2 cellular contexts compared by ENCODE assay signal in the genomic region with DNA sequence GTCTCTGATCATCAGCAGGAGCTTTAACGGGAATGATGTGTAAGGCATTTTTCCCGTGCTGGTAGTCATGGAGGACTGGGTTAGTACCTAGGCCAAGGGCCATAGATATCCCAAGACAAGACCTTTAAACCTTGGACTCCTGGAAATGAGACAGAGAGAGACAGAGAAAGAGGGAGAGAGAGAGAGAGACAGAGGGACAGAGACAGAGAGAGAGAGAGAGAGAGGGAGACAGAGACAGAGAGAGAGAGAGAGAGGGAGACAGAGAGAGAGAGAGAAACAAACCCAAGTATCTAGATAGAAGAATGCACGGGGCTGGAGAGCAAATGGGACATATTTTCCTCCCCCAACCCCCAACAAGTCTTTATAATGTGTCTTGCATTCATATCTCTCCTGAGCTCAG.
TF ChIP-seq lines count a peak whose summit lies in the region.

No MANE protein-coding gene starts in this region.

TF ChIP-seq in WTC11, 78 proteins besides CTCF, POLR2A, EP300 and RAD21:
- no peak for TF ChIP-seq ELF4 (CRISPR knock-in tag; IDR thresholded peaks at IDR 0.05; ENCODE audit: low read depth)
- TF ChIP-seq, protein P1, sequence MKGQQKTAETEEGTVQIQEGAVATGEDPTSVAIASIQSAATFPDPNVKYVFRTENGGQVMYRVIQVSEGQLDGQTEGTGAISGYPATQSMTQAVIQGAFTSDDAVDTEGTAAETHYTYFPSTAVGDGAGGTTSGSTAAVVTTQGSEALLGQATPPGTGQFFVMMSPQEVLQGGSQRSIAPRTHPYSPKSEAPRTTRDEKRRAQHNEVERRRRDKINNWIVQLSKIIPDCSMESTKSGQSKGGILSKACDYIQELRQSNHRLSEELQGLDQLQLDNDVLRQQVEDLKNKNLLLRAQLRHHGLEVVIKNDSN (CRISPR knock-in tag; IDR thresholded peaks at IDR 0.05), result no peak
- TF ChIP-seq SOX15 (CRISPR knock-in tag; IDR thresholded peaks at IDR 0.05), result no peak
- TF ChIP-seq, protein P2, sequence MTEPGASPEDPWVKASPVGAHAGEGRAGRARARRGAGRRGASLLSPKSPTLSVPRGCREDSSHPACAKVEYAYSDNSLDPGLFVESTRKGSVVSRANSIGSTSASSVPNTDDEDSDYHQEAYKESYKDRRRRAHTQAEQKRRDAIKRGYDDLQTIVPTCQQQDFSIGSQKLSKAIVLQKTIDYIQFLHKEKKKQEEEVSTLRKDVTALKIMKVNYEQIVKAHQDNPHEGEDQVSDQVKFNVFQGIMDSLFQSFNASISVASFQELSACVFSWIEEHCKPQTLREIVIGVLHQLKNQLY (CRISPR knock-in tag; IDR thresholded peaks at IDR 0.05), result no peak
- TF ChIP-seq, protein P3, sequence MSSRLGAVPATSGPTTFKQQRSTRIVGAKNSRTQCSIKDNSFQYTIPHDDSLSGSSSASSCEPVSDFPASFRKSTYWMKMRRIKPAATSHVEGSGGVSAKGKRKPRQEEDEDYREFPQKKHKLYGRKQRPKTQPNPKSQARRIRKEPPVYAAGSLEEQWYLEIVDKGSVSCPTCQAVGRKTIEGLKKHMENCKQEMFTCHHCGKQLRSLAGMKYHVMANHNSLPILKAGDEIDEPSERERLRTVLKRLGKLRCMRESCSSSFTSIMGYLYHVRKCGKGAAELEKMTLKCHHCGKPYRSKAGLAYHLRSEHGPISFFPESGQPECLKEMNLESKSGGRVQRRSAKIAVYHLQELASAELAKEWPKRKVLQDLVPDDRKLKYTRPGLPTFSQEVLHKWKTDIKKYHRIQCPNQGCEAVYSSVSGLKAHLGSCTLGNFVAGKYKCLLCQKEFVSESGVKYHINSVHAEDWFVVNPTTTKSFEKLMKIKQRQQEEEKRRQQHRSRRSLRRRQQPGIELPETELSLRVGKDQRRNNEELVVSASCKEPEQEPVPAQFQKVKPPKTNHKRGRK (CRISPR knock-in tag; IDR thresholded peaks at IDR 0.05; ENCODE audit: borderline replicate concordance), result no peak
- no peak for TF ChIP-seq ZNF317 (CRISPR knock-in tag; IDR thresholded peaks at IDR 0.05; ENCODE audit: borderline replicate concordance, low read depth)
- TF ChIP-seq RELA (CRISPR knock-in tag; IDR thresholded peaks at IDR 0.05; ENCODE audit: borderline replicate concordance), result no peak
- TF ChIP-seq, protein P4, sequence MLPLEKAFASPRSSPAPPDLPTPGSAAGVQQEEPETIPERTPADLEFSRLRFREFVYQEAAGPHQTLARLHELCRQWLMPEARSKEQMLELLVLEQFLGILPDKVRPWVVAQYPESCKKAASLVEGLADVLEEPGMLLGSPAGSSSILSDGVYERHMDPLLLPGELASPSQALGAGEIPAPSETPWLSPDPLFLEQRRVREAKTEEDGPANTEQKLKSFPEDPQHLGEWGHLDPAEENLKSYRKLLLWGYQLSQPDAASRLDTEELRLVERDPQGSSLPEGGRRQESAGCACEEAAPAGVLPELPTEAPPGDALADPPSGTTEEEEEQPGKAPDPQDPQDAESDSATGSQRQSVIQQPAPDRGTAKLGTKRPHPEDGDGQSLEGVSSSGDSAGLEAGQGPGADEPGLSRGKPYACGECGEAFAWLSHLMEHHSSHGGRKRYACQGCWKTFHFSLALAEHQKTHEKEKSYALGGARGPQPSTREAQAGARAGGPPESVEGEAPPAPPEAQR (CRISPR knock-in tag; IDR thresholded peaks at IDR 0.05), result no peak

TF ChIP-seq in K562, 482 proteins besides CTCF, POLR2A, EP300 and RAD21:
- peak; percentile 61; the same call in 1 of the 2 replicates for TF ChIP-seq THRAP3 (IDR thresholded peaks at IDR 0.05; ENCODE audit: borderline replicate concordance)
- TF ChIP-seq, protein P5, sequence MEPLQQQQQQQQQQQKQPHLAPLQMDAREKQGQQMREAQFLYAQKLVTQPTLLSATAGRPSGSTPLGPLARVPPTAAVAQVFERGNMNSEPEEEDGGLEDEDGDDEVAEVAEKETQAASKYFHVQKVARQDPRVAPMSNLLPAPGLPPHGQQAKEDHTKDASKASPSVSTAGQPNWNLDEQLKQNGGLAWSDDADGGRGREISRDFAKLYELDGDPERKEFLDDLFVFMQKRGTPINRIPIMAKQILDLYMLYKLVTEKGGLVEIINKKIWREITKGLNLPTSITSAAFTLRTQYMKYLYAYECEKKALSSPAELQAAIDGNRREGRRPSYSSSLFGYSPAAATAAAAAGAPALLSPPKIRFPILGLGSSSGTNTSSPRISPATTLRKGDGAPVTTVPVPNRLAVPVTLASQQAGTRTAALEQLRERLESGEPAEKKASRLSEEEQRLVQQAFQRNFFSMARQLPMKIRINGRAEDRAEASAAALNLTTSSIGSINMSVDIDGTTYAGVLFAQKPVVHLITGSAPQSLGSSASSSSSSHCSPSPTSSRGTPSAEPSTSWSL (CRISPR knock-in tag; IDR thresholded peaks at IDR 0.05; ENCODE audit: borderline replicate concordance), result no peak
- peak; percentile 35; the same call in 1 of the 2 replicates for TF ChIP-seq EHMT2 (IDR thresholded peaks at IDR 0.05)
- TF ChIP-seq HDAC1 (IDR thresholded peaks at IDR 0.05), result 0 out of 4 replicates have a peak, but pooled peaks of 1 of the 2 experiments have one; percentile 15
- TF ChIP-seq, protein P6, sequence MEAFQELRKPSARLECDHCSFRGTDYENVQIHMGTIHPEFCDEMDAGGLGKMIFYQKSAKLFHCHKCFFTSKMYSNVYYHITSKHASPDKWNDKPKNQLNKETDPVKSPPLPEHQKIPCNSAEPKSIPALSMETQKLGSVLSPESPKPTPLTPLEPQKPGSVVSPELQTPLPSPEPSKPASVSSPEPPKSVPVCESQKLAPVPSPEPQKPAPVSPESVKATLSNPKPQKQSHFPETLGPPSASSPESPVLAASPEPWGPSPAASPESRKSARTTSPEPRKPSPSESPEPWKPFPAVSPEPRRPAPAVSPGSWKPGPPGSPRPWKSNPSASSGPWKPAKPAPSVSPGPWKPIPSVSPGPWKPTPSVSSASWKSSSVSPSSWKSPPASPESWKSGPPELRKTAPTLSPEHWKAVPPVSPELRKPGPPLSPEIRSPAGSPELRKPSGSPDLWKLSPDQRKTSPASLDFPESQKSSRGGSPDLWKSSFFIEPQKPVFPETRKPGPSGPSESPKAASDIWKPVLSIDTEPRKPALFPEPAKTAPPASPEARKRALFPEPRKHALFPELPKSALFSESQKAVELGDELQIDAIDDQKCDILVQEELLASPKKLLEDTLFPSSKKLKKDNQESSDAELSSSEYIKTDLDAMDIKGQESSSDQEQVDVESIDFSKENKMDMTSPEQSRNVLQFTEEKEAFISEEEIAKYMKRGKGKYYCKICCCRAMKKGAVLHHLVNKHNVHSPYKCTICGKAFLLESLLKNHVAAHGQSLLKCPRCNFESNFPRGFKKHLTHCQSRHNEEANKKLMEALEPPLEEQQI (IDR thresholded peaks at IDR 0.05), result peak; percentile 39; the same call in 1 of the 2 replicates
- no peak for TF ChIP-seq KHSRP (IDR thresholded peaks at IDR 0.05)
- TF ChIP-seq YBX1 (IDR thresholded peaks at IDR 0.05), result 0 out of 2 replicates have a peak, but pooled peaks have one; percentile 53
- no peak for TF ChIP-seq ZNF140 (CRISPR knock-in tag; IDR thresholded peaks at IDR 0.05)
- peak; percentile 36; the same call in 1 of the 2 replicates for TF ChIP-seq SUPT5H (IDR thresholded peaks at IDR 0.05)
